Comparison of ENCODE assay signal across 25 cellular contexts in the genomic region with DNA sequence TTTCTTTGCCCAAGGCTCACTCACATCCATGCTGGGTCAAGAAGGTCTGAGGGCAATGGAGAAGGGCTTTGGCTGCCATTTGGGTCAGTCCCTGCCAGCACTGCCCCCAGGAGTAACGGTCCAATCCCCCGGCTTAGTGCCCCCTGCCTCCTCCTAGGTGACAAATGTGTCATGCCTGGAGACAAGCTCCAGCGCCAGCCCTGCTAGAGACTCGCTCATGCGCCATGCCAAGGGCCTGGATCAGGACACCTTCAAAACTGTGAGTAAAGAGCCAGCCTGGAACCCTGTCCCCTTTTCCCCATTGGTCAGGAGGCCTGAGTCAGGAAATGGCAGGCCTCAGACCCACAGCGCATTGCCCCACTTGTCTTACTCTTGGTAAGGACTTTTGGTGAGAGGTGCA. TPM values are rescaled to one million over a fixed set of nuclear protein-coding genes. Genes with fewer than 3 reads are reported as not detected.
A peak's percentile ranks its signal among the peaks of the same experiment; 100 is the strongest.
DNase-seq lines count a peak whose midpoint lies in the region; ATAC-seq, FAIRE-seq and TF ChIP-seq lines count a peak whose summit lies in the region.
"Had no signal": no experiment of that assay in that cellular context is flagged by ENCODE, and none has a peak within 500 bp of the region (broad histone marks: within the 10 kb centered on the region; RNA-seq: fewer than 3 reads in every experiment).

No MANE protein-coding gene starts in this region.

- no peaks in the 10 kb centered on the region for H4K20me1 ChIP-seq in GM23338 (replicated peaks; ENCODE audit: insufficient read depth)
- H4K20me1 ChIP-seq: BLaER1 treated with 17β-estradiol and CSF1 and Interleukin-3, amounts not matched to agents 10 nM and 100 nM had no signal

- H3K9me3 ChIP-seq in kidney (ENCODE audit: control insufficient read depth in 1 of 2, low read length in 2 of 2): no peaks in the 10 kb centered on the region
- H3K9me3 ChIP-seq: A549; BE2C; BLaER1 treated with 17β-estradiol and CSF1 and Interleukin-3, amounts not matched to agents 10 nM and 100 nM had no signal

- H3K36me3 ChIP-seq in GM23338 (ENCODE audit: insufficient read depth): no peaks in the 10 kb centered on the region; the same call in 1 of the 2 replicates
- H3K36me3 ChIP-seq in kidney (ENCODE audit: control insufficient read depth in 1 of 2, insufficient read depth in 2 of 2, low read length in 2 of 2): no peaks in the 10 kb centered on the region
- H3K36me3 ChIP-seq: BE2C; BLaER1 treated with 17β-estradiol and CSF1 and Interleukin-3, amounts not matched to agents 10 nM and 100 nM had no signal

- intact Hi-C loops in kidney (cut with DNase I): no loop called here

- no peaks in the 10 kb centered on the region for H3K79me2 ChIP-seq in GM23338 (replicated peaks; ENCODE audit: insufficient read depth)

- peaks cover 6% of the 10 kb centered on the region; the same call in 1 of the 2 replicates for H3F3A ChIP-seq in GM23338 (replicated peaks; ENCODE audit: low read depth)

- peak; percentile 52 for FAIRE-seq in HTR-8/SVneo (lab: Jason Lieb, UNC)
- no peak for FAIRE-seq in kidney (lab: Jason Lieb, UNC)
- FAIRE-seq: A549, D721Med, GM12891, GM18507, H1 had no signal

- H3K9me2 ChIP-seq in GM23338 (ENCODE audit: insufficient read depth): no peaks in the 10 kb centered on the region

- H3K4me1 ChIP-seq in GM23338 (ENCODE audit: insufficient read depth) (peaks cover 9% of the 10 kb centered on the region), kidney (ENCODE audit: control insufficient read depth in 1 of 2, insufficient read depth in 1 of 2, low read depth in 1 of 2, low read length in 2 of 2) (peaks cover 0 to 5% of the 10 kb centered on the region in 2 donors)
- H3K4me1 ChIP-seq: BE2C had no signal

- peak overlapping the region; percentile 43 for H2AFZ ChIP-seq in GM23338

- no peak overlapping the region for H3K4me3 Mint-ChIP-seq in GM23338
- no peak overlapping the region for H3K4me3 Mint-ChIP-seq in activated T-cell treated with anti-CD3 and anti-CD28 coated beads, Interleukin-2, amount 50 U/mL, for 4 hours
- H3K4me3 Mint-ChIP-seq: CD14-positive monocyte; CD4-positive, alpha-beta T cell; CD8-positive, alpha-beta memory T cell had no signal

- TF ChIP-seq CTCF in GM23338 (conservative IDR thresholded peaks at IDR 0.05; ENCODE audit: low read depth in 2 of 2) (no peak), kidney (IDR thresholded peaks at IDR 0.05; ENCODE audit: borderline replicate concordance, extremely low read depth, insufficient read depth) (no peak), coronary artery (IDR thresholded peaks at IDR 0.05) (no peak)

- peaks cover 16% of the 10 kb centered on the region for H3K4me1 Mint-ChIP-seq in GM23338
- peaks cover 5% of the 10 kb centered on the region for H3K4me1 Mint-ChIP-seq in activated T-cell treated with anti-CD3 and anti-CD28 coated beads, Interleukin-2, amount 50 U/mL, for 4 hours (ENCODE audit: low read depth)

- H3K27ac ChIP-seq in GM23338 (ENCODE audit: low read depth) (no peak overlapping the region), kidney (ENCODE audit: low read depth in 2 of 2, low read length in 2 of 2) (no peak overlapping the region), coronary artery (no peak overlapping the region)
- H3K27ac ChIP-seq: A549; BLaER1 treated with 17β-estradiol and CSF1 and Interleukin-3, amounts not matched to agents 10 nM and 100 nM had no signal

- no peak overlapping the region for H3K4me3 ChIP-seq in GM23338
- H3K4me3 ChIP-seq in kidney (ENCODE audit: low read length in 2 of 2): no peak overlapping the region
- H3K4me3 ChIP-seq in coronary artery: no peak overlapping the region
- H3K4me3 ChIP-seq: A549; BLaER1 treated with 17β-estradiol and CSF1 and Interleukin-3, amounts not matched to agents 10 nM and 100 nM had no signal

- H3K27ac Mint-ChIP-seq in GM23338: no peak overlapping the region
- H3K27ac Mint-ChIP-seq: CD14-positive monocyte; CD4-positive, alpha-beta T cell; CD8-positive, alpha-beta memory T cell had no signal

- H3K4me2 ChIP-seq in GM23338: no peak overlapping the region
- H3K4me2 ChIP-seq: A549 had no signal

- H3K27me3 Mint-ChIP-seq in GM23338 (ENCODE audit: insufficient read depth, low read depth, poor library complexity): peaks cover 5% of the 10 kb centered on the region
- H3K27me3 Mint-ChIP-seq in activated T-cell treated with anti-CD3 and anti-CD28 coated beads, Interleukin-2, amount 50 U/mL, for 4 hours (ENCODE audit: low read depth): no peaks in the 10 kb centered on the region
- H3K27me3 Mint-ChIP-seq: CD4-positive, alpha-beta T cell had no signal

- H3K9ac ChIP-seq in kidney (ENCODE audit: low read length in 2 of 2): no peak overlapping the region
- H3K9ac ChIP-seq: BLaER1 treated with 17β-estradiol and CSF1 and Interleukin-3, amounts not matched to agents 10 nM and 100 nM had no signal

- no peaks in the 10 kb centered on the region for H3K36me3 Mint-ChIP-seq in GM23338 (ENCODE audit: low read depth)
- H3K36me3 Mint-ChIP-seq in activated T-cell treated with anti-CD3 and anti-CD28 coated beads, Interleukin-2, amount 50 U/mL, for 4 hours (ENCODE audit: insufficient read depth): no peaks in the 10 kb centered on the region
- H3K36me3 Mint-ChIP-seq: CD14-positive monocyte; CD8-positive, alpha-beta memory T cell had no signal

- peaks cover 15% of the 10 kb centered on the region for H3K27me3 ChIP-seq in GM23338 (ENCODE audit: insufficient read depth)
- H3K27me3 ChIP-seq: BE2C had no signal

- no peak for DNase-seq in GM23338 (ENCODE audit: low spot score)
- no peak for DNase-seq in HTR-8/SVneo (ENCODE audit: insufficient read length, low spot score)
- DNase-seq in kidney: peak; percentile 41
- DNase-seq in coronary artery (ENCODE audit: low spot score): no peak
- no peak for DNase-seq in activated T-cell treated with anti-CD3 and anti-CD28 coated beads, Interleukin-2, amount 50 U/mL, for 4 hours
- DNase-seq: 8988T; ACHN; AML-193; BE2C; CD4-positive, alpha-beta T cell; CD8-positive, alpha-beta memory T cell; DMS 273 treated with DMSO at 0.1 percent for 48 hours; DMS79; EL; GDM1; H7; HCEC 1CT had no signal

- H3K9me3 Mint-ChIP-seq in GM23338: no peaks in the 10 kb centered on the region
- H3K9me3 Mint-ChIP-seq in activated T-cell treated with anti-CD3 and anti-CD28 coated beads, Interleukin-2, amount 50 U/mL, for 4 hours: no peaks in the 10 kb centered on the region
- H3K9me3 Mint-ChIP-seq: CD14-positive monocyte; CD4-positive, alpha-beta T cell; CD8-positive, alpha-beta memory T cell had no signal

- ATAC-seq in GM23338 (no peak), HG02852 (IDR thresholded peaks at IDR 0.05; ENCODE audit: unreplicated experiment) (no peak)
- no peak for ATAC-seq in activated T-cell treated with anti-CD3 and anti-CD28 coated beads, Interleukin-2, amount 50 U/mL, for 4 hours
- ATAC-seq: A549 had no signal

RNA-seq across cellular contexts. Expression of gene CHCT1, which starts 3.3 kb away (rescaled TPM):
- total RNA-seq in GM23338 (2014; rRNA removed; shearing (Covaris generic)): not detected in 2 replicates
- polyA plus RNA-seq in GM23338 (2016; fragmentation: Nextera tagmentation; extraction: Ambion mirVana): 0.61 TPM in 1 of 2 replicates, not detected in the other
- not detected for total RNA-seq in kidney
- polyA plus RNA-seq in kidney (ENCODE audit: insufficient read depth, low read depth, low replicate concordance): not detected
- total RNA-seq in activated T-cell treated with anti-CD3 and anti-CD28 coated beads, Interleukin-2, amount 50 U/mL, for 4 hours: under 1 TPM in 1 of 3 donors, not detected in 2; 0.21 TPM
- total RNA-seq: CD4-positive, alpha-beta T cell; H1; H7 had no signal
- polyA plus RNA-seq: CD14-positive monocyte; CD8-positive, alpha-beta memory T cell had no signal

RNA-seq across cellular contexts. Expression of gene USP32, which starts 33.7 kb away (rescaled TPM):
- total RNA-seq in GM23338 (2014; rRNA removed; shearing (Covaris generic)): 124 and 129 TPM in 2 replicates
- polyA plus RNA-seq in GM23338 (2016; fragmentation: Nextera tagmentation; extraction: Ambion mirVana): 43.6 and 44.3 TPM in 2 replicates
- 53.1 TPM for total RNA-seq in kidney
- polyA plus RNA-seq in kidney (ENCODE audit: insufficient read depth, low read depth, low replicate concordance): 14.6 TPM
- 10 to 100 TPM; 20.1 to 22.0 (median 20.9) TPM for total RNA-seq in activated T-cell treated with anti-CD3 and anti-CD28 coated beads, Interleukin-2, amount 50 U/mL, for 4 hours
